20 cellular contexts compared by ENCODE assay signal in genomic region chr13:30364876-30365275, GRCh38. TPM values are rescaled to one million over a fixed set of nuclear protein-coding genes. Genes with fewer than 3 reads are reported as not detected.
DNase-seq lines count a peak whose midpoint lies in the region; ATAC-seq, FAIRE-seq and TF ChIP-seq lines count a peak whose summit lies in the region.
"Had no signal": no experiment of that assay in that cellular context is flagged by ENCODE, and none has a peak within 500 bp of the region (broad histone marks: within the 10 kb centered on the region; RNA-seq: fewer than 3 reads in every experiment).

No MANE protein-coding gene starts in this region.

- H3K4me3 ChIP-seq in left ventricle myocardium inferior, result no peak overlapping the region
- H3K4me3 ChIP-seq in thyroid gland (replicated peaks in 1 of 3), result no peak overlapping the region
- H3K4me3 ChIP-seq: A549, esophagus squamous epithelium had no signal

- H3K9me3 ChIP-seq in left ventricle myocardium inferior (replicated peaks) (no peaks in the 10 kb centered on the region), thyroid gland (no peaks in the 10 kb centered on the region)
- H3K9me3 ChIP-seq: A549, esophagus squamous epithelium had no signal

- H3K27ac ChIP-seq in left ventricle myocardium inferior (replicated peaks) (peak overlapping the region; percentile 68), thyroid gland (peak overlapping the region; percentile 27 to 63 (median 44))

- H3K27me3 ChIP-seq in left ventricle myocardium inferior (ENCODE audit: low read depth), result no peaks in the 10 kb centered on the region
- no peaks in the 10 kb centered on the region for H3K27me3 ChIP-seq in thyroid gland
- H3K27me3 ChIP-seq: esophagus squamous epithelium had no signal

- H3K36me3 ChIP-seq in left ventricle myocardium inferior (no peaks in the 10 kb centered on the region), thyroid gland (no peaks in the 10 kb centered on the region)
- H3K36me3 ChIP-seq: esophagus squamous epithelium had no signal

- intact Hi-C loops in left ventricle myocardium inferior (cut with micrococcal nuclease), result no loop called here
- intact Hi-C loops in Right ventricle myocardium superior (cut with DNase I), result no loop called here
- intact Hi-C loops in thyroid gland (cut with DNase I), result no loop called here

- DNase-seq in left ventricle myocardium inferior (no peak), Right ventricle myocardium superior (no peak), dermis blood vessel endothelial cell (peak; percentile 95), left kidney (ENCODE audit: low read depth, low spot score) (peak; percentile 83), thyroid gland (peak; percentile 55 to 56), C1 segment of cervical spinal cord (lab: John Stamatoyannopoulos, UW) (no peak), H54 (ENCODE audit: insufficient read length, low spot score) (no peak)
- DNase-seq: activated naive CD4-positive, alpha-beta T cell treated with Interleukin-2 at 50 U/mL for 16 hours; DMS53; esophagus squamous epithelium; GOT3; islet precursor cell; NCI-H1105 treated with DMSO at 0.1 percent for 48 hours; NCI-H526; stimulated activated CD8-positive, alpha-beta memory T cell treated with anti-CD3 and anti-CD28 coated beads, Interleukin-4, amount 100 ng/mL, for 48 hours had no signal

- no peak for FAIRE-seq in H54 (lab: Jason Lieb, UNC)
- FAIRE-seq: A549, GM12892, HTR-8/SVneo, urothelium cell line had no signal

- WGBS in thyroid gland, 2 donors, result 25 to 33% methylated on average over 7 of the region's 7 CpGs

- ATAC-seq in Right ventricle myocardium superior (ENCODE audit: poor library complexity) (no peak), GM19455 (IDR thresholded peaks at IDR 0.05; ENCODE audit: unreplicated experiment) (no peak)
- ATAC-seq: A549 had no signal

- TF ChIP-seq POLR2A in thyroid gland (IDR thresholded peaks at IDR 0.05) (no peak), H54 (IDR thresholded peaks at IDR 0.05; ENCODE audit: low read depth, low read length) (no peak)

- H3K4me1 ChIP-seq in left ventricle myocardium inferior (peaks cover 37% of the 10 kb centered on the region), thyroid gland (peaks cover 14 to 18% of the 10 kb centered on the region in 2 donors)

- no peak for TF ChIP-seq CTCF in left ventricle myocardium inferior (IDR thresholded peaks at IDR 0.05; ENCODE audit: borderline replicate concordance)
- TF ChIP-seq CTCF in thyroid gland (IDR thresholded peaks at IDR 0.05), result no peak

RNA-seq across cellular contexts. Expression of gene UBE2L5, which starts 57.4 kb away (rescaled TPM):
- not detected for total RNA-seq in left ventricle myocardium inferior
- not detected for total RNA-seq in Right ventricle myocardium superior
- 0.05 TPM in 1 of 2 replicates, not detected in the other for total RNA-seq in dermis blood vessel endothelial cell
- total RNA-seq in thyroid gland, result not detected

RNA-seq across cellular contexts. Expression of gene KATNAL1, which starts 57.5 kb away (rescaled TPM):
- total RNA-seq in left ventricle myocardium inferior (46.9 TPM), Right ventricle myocardium superior (37.8 TPM), dermis blood vessel endothelial cell (26.4 and 26.5 TPM in 2 replicates), thyroid gland (10 to 100 TPM in 1 of 4 donors, 1 to 10 TPM in 3; 8.0 to 25.7 (median 9.5) TPM)

Comparison
In these comparisons a context has a peak if more than half of its experiments do, and no peak if none do; other contexts are left out.
1. DNase-seq: peak in dermis blood vessel endothelial cell (single experiment), left kidney (single experiment) and thyroid gland (2 of 2); none in left ventricle myocardium inferior (single experiment), Right ventricle myocardium superior (single experiment), C1 segment of cervical spinal cord (0 of 14) and H54 (single experiment).